In the genomic region with DNA sequence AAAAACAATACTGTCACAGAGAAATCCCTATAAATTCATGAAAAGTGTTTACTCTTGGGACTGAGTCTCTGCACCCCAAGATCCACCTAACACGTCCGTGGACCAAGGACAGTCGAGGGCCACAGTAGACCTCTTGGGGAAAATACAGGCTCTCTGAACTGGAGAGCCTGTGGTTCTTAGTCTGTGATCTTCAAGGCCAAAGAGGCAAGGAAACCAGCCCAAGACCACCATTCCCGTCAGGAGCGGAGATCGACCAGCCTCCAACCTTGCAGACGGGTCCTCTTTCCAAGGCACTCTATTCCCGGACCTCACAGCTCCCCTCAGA, we compare ENCODE assay signal across 8 cellular contexts. TPM values are rescaled to one million over a fixed set of nuclear protein-coding genes. Genes with fewer than 3 reads are reported as not detected.
DNase-seq lines count a peak whose midpoint lies in the region; ATAC-seq and TF ChIP-seq lines count a peak whose summit lies in the region.

No MANE protein-coding gene starts in this region.

- H3K4me1 ChIP-seq in gastroesophageal sphincter, result peaks cover 0 to 50% (median 3%) of the 10 kb centered on the region in 3 donors
- peaks cover 19 to 33% (median 32%) of the 10 kb centered on the region in 3 donors for H3K4me1 ChIP-seq in skeletal muscle tissue (ENCODE audit: control insufficient read depth in 3 of 3, insufficient read depth in 3 of 3, low read length in 3 of 3)

- peak overlapping the region; percentile 36 to 83 (median 71) for H3K9ac ChIP-seq in skeletal muscle tissue (ENCODE audit: low read depth in 1 of 3, low read length in 3 of 3)

- ATAC-seq in GM19452 (IDR thresholded peaks at IDR 0.05; ENCODE audit: unreplicated experiment) (peak; percentile 4), T-helper 17 cell (no peak), gastroesophageal sphincter (no peak), GM18861 (IDR thresholded peaks at IDR 0.05; ENCODE audit: unreplicated experiment) (no peak), HG03520 (IDR thresholded peaks at IDR 0.05; ENCODE audit: unreplicated experiment) (no peak)

- H3K27me3 Mint-ChIP-seq in T-helper 17 cell, result peaks cover 65% of the 10 kb centered on the region

- no peak for TF ChIP-seq POLR2A in gastroesophageal sphincter (IDR thresholded peaks at IDR 0.05)

- H3K27ac ChIP-seq in gastroesophageal sphincter (peak overlapping the region; percentile 63 to 92 (median 90)), skeletal muscle tissue (ENCODE audit: low read depth, low read length) (peak overlapping the region; percentile 31)

- H3K36me3 ChIP-seq in gastroesophageal sphincter (no peaks in the 10 kb centered on the region), skeletal muscle tissue (ENCODE audit: control insufficient read depth in 3 of 3, insufficient read depth in 3 of 3, low read length in 3 of 3) (no peaks in the 10 kb centered on the region)

- H3K9me3 ChIP-seq in T-helper 17 cell (ENCODE audit: control insufficient read depth, low read length, poor library complexity, severe bottlenecking) (no peaks in the 10 kb centered on the region), gastroesophageal sphincter (no peaks in the 10 kb centered on the region), skeletal muscle tissue (ENCODE audit: control insufficient read depth in 3 of 3, low read length in 3 of 3) (no peaks in the 10 kb centered on the region)

- TF ChIP-seq EP300 in gastroesophageal sphincter (IDR thresholded peaks at IDR 0.05), result no peak

- H3K4me1 Mint-ChIP-seq in T-helper 17 cell, result peaks cover 13% of the 10 kb centered on the region

- no peak overlapping the region for H3K27ac Mint-ChIP-seq in T-helper 17 cell

- no peaks in the 10 kb centered on the region for H3K36me3 Mint-ChIP-seq in T-helper 17 cell (ENCODE audit: low read depth)

- TF ChIP-seq CTCF in gastroesophageal sphincter (IDR thresholded peaks at IDR 0.05), result no peak

- H3K4me3 ChIP-seq in gastroesophageal sphincter (peak overlapping the region; percentile 62 to 66), skeletal muscle tissue (ENCODE audit: low read length in 3 of 3) (peak overlapping the region; percentile 69 to 85 (median 79))

- 0 to 16% methylated on average over 1 to 5 of the region's 8 CpGs for WGBS in gastroesophageal sphincter (ENCODE audit: low coverage in 1 of 2), 2 donors

- DNase-seq in T-helper 17 cell (no peak), NCI-H1436 treated with DMSO at 0.1 percent for 48 hours (lab: John Stamatoyannopoulos, UW) (no peak), AG08396 (ENCODE audit: low spot score) (no peak)

- peak overlapping the region; percentile 79 for H3K4me3 Mint-ChIP-seq in T-helper 17 cell

- no peaks in the 10 kb centered on the region for H3K27me3 ChIP-seq in gastroesophageal sphincter
- H3K27me3 ChIP-seq in skeletal muscle tissue (ENCODE audit: control insufficient read depth in 3 of 3, insufficient read depth in 3 of 3, low read length in 3 of 3), result peaks cover 0 to 4% (median 3%) of the 10 kb centered on the region in 3 donors

RNA-seq across cellular contexts. Expression of a gene that starts 1.6 kb away (rescaled TPM):
- total RNA-seq in T-helper 17 cell (under 1 TPM; 0.60 to 0.65 TPM), gastroesophageal sphincter (100 to 1,000 TPM in 1 of 4 donors, 10 to 100 TPM in 3; 66.3 to 133 (median 90.2) TPM), skeletal muscle tissue (41.2 TPM)

RNA-seq across cellular contexts. Expression of a gene that starts 40.8 kb away (rescaled TPM):
- total RNA-seq in T-helper 17 cell (not detected), gastroesophageal sphincter (10 to 100 TPM in 3 of 4 donors, 1 to 10 TPM in 1; 9.8 to 43.0 (median 39.6) TPM), skeletal muscle tissue (12.5 TPM)

Comparison
In these comparisons a context has a peak if more than half of its experiments do, and no peak if none do; other contexts are left out.
1. RNA of a gene that starts 1.6 kb away (total RNA-seq): 66.3 to 133 TPM in gastroesophageal sphincter and 41.2 TPM in skeletal muscle tissue (single experiment); 0.60 to 0.65 TPM in T-helper 17 cell; every median in the first group is over 10 times any median in the second.
2. RNA of a gene that starts 40.8 kb away (total RNA-seq): 9.8 to 43.0 TPM in gastroesophageal sphincter and 12.5 TPM in skeletal muscle tissue (single experiment); not detected in T-helper 17 cell; every median in the first group is over 4 times any median in the second.